In genomic region chr19:19487077-19488040, GRCh38 we compare ENCODE assay signal across 1 cellular context.
TF ChIP-seq lines count a peak whose summit lies in the region.

No MANE protein-coding gene starts in this region.

TF ChIP-seq in HCT116, 20 proteins besides CTCF, POLR2A, EP300 and RAD21:
- TF ChIP-seq TCF7L2 (IDR thresholded peaks at IDR 0.05; ENCODE audit: borderline replicate concordance, extremely low read depth, insufficient read depth, insufficient read length) = no peak
- TF ChIP-seq CBX3 (IDR thresholded peaks at IDR 0.05; ENCODE audit: low read depth) = no peak
- TF ChIP-seq JUND (IDR thresholded peaks at IDR 0.05) = no peak
- TF ChIP-seq SRF (IDR thresholded peaks at IDR 0.05; ENCODE audit: low read depth) = no peak
- no peak for TF ChIP-seq SIN3A (IDR thresholded peaks at IDR 0.05; ENCODE audit: low read depth)
- TF ChIP-seq ZNF274 (IDR thresholded peaks at IDR 0.05; ENCODE audit: low read depth, low read length) = no peak
- no peak for TF ChIP-seq MAX (IDR thresholded peaks at IDR 0.05)
- TF ChIP-seq FOSL1 (IDR thresholded peaks at IDR 0.05; ENCODE audit: low read depth) = no peak
- no peak for TF ChIP-seq ATF3 (IDR thresholded peaks at IDR 0.05)
- no peak for TF ChIP-seq REST (IDR thresholded peaks at IDR 0.05; ENCODE audit: low read depth)
- no peak for TF ChIP-seq EZH2 (IDR thresholded peaks at IDR 0.05)
- no peak for TF ChIP-seq EGR1 (IDR thresholded peaks at IDR 0.05; ENCODE audit: low read depth)
- TF ChIP-seq POLR2AphosphoS5 (IDR thresholded peaks at IDR 0.05; ENCODE audit: low read depth, low read length) = no peak
- TF ChIP-seq CEBPB (IDR thresholded peaks at IDR 0.05; ENCODE audit: low read depth) = no peak
- no peak for TF ChIP-seq ZBTB33 (IDR thresholded peaks at IDR 0.05; ENCODE audit: extremely low read depth, insufficient replicate concordance, low read length)
- TF ChIP-seq ZFX (IDR thresholded peaks at IDR 0.05) = no peak
- TF ChIP-seq YY1 (IDR thresholded peaks at IDR 0.05; ENCODE audit: extremely low read depth, insufficient replicate concordance, low read depth, low read length) = no peak
- TF ChIP-seq SP1 (IDR thresholded peaks at IDR 0.05; ENCODE audit: low read depth) = no peak
- TF ChIP-seq ELF1 (IDR thresholded peaks at IDR 0.05; ENCODE audit: borderline replicate concordance, low read depth) = no peak
- no peak for TF ChIP-seq EZH2phosphoT487 (IDR thresholded peaks at IDR 0.05; ENCODE audit: borderline replicate concordance)
